20 cellular contexts compared by ENCODE assay signal in genomic region chr15:86493884-86494283, GRCh38.
A peak's percentile ranks its signal among the peaks of the same experiment; 100 is the strongest.
DNase-seq lines count a peak whose midpoint lies in the region; ATAC-seq, FAIRE-seq and TF ChIP-seq lines count a peak whose summit lies in the region.
"Had no signal": no experiment of that assay in that cellular context is flagged by ENCODE, and none has a peak within 500 bp of the region (broad histone marks: within the 10 kb centered on the region; RNA-seq: fewer than 3 reads in every experiment).

No MANE protein-coding gene starts in this region.

- H3K4me2 ChIP-seq in A549, result no peak overlapping the region
- H3K4me2 ChIP-seq: GM23338 had no signal

- no peaks in the 10 kb centered on the region for H3K36me3 ChIP-seq in bronchial epithelial cell (ENCODE audit: control insufficient read depth, insufficient read depth, low read length)

- H3K4me1 ChIP-seq in A549, result no peaks in the 10 kb centered on the region; the same call in 2 of the 3 replicates

- 0 out of 3 replicates have a peak, but pooled peaks cover 3% of the 10 kb centered on the region for H3K9me3 ChIP-seq in A549

- CTCF ChIA-PET in A549 (lab: Yijun Ruan, JAX), result no interaction called here

- TF ChIP-seq CTCF in A549 (IDR thresholded peaks at IDR 0.05), result no peak
- no peak for TF ChIP-seq CTCF in bronchial epithelial cell (IDR thresholded peaks at IDR 0.05; ENCODE audit: insufficient read depth, low read length, severe bottlenecking)

- no peak for TF ChIP-seq RAD21 in A549 (conservative IDR thresholded peaks at IDR 0.05 in 1 of 2, IDR thresholded peaks at IDR 0.05 in 1 of 2)

- POLR2A ChIA-PET in A549 (lab: Yijun Ruan, JAX), result no interaction called here

- FAIRE-seq in A549 (lab: Jason Lieb, UNC) (no peak), bronchial epithelial cell (lab: Jason Lieb, UNC) (no peak)
- FAIRE-seq: GM12891, GM18507 had no signal

- DNase-seq in A549 (ENCODE audit: low read depth in 1 of 2, low spot score in 1 of 2) (peak in 1 of 2 experiments; percentile 13), HT1080 (ENCODE audit: low read depth) (peak; percentile 8), bronchial epithelial cell (ENCODE audit: low read depth) (peak; percentile 25), NCI-H2081 treated with DMSO at 0.1 percent for 48 hours (lab: John Stamatoyannopoulos, UW) (no peak), NCI-H526 treated with DMSO at 0.1 percent for 48 hours (lab: John Stamatoyannopoulos, UW) (no peak)
- DNase-seq: 8988T; C1 segment of cervical spinal cord; Calu3; CD4-positive, alpha-beta memory T cell; COR-L47; DMS53; DMS79 treated with DMSO at 0.1 percent for 48 hours; GF-D8; H9; HFFc6 had no signal

- TF ChIP-seq POLR2A in A549 (IDR thresholded peaks at IDR 0.05; ENCODE audit: low read length), result no peak

- H3K4me3 ChIP-seq in A549, result no peak overlapping the region
- no peak overlapping the region for H3K4me3 ChIP-seq in bronchial epithelial cell (ENCODE audit: low read depth, low read length)
- H3K4me3 ChIP-seq: GM23338 had no signal

- no peaks in the 10 kb centered on the region for H3K27me3 ChIP-seq in bronchial epithelial cell (ENCODE audit: control insufficient read depth, insufficient read depth, low read length)

- TF ChIP-seq EP300 in A549 (IDR thresholded peaks at IDR 0.05), result no peak

- 5% methylated on average over 3 of the region's 3 CpGs for WGBS in A549 (ENCODE audit: missing lambda C conversion rate)

- ATAC-seq in A549, result peak in 1 of 2 experiments; percentile 50; a peak in 1 of 6 replicates
- no peak for ATAC-seq in HG03280 (IDR thresholded peaks at IDR 0.05; ENCODE audit: unreplicated experiment)
- ATAC-seq: GM23338, HCT116 had no signal

- no peak overlapping the region for H3K27ac ChIP-seq in A549

TF ChIP-seq in A549, 52 proteins besides CTCF, POLR2A, EP300 and RAD21:
- TF ChIP-seq, protein P1, sequence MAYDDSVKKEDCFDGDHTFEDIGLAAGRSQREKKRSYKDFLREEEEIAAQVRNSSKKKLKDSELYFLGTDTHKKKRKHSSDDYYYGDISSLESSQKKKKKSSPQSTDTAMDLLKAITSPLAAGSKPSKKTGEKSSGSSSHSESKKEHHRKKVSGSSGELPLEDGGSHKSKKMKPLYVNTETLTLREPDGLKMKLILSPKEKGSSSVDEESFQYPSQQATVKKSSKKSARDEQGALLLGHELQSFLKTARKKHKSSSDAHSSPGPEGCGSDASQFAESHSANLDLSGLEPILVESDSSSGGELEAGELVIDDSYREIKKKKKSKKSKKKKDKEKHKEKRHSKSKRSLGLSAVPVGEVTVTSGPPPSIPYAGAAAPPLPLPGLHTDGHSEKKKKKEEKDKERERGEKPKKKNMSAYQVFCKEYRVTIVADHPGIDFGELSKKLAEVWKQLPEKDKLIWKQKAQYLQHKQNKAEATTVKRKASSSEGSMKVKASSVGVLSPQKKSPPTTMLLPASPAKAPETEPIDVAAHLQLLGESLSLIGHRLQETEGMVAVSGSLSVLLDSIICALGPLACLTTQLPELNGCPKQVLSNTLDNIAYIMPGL (CRISPR knock-in tag; IDR thresholded peaks at IDR 0.05; ENCODE audit: borderline replicate concordance), result no peak
- TF ChIP-seq FOSL2 (IDR thresholded peaks at IDR 0.05) (no peak), FOSL2 (CRISPR knock-in tag; IDR thresholded peaks at IDR 0.05) (peak; percentile 52; the same call in 1 of the 2 replicates), FOXS1 (CRISPR knock-in tag; IDR thresholded peaks at IDR 0.05) (no peak), KDM1A (IDR thresholded peaks at IDR 0.05; ENCODE audit: low read depth) (no peak)
TF ChIP-seq in A549: peak in this region for 1.

Comparison
In these comparisons a context has a peak if more than half of its experiments do, and no peak if none do; other contexts are left out.
1. DNase-seq: peak in HT1080 (single experiment) and bronchial epithelial cell (single experiment); none in NCI-H2081 treated with DMSO at 0.1 percent for 48 hours (single experiment) and NCI-H526 treated with DMSO at 0.1 percent for 48 hours (single experiment).